ENCODE assay signal across 8 cellular contexts in genomic region chr9:5437254-5438216, GRCh38. TPM values are rescaled to one million over a fixed set of nuclear protein-coding genes. Genes with fewer than 3 reads are reported as not detected.
DNase-seq lines count a peak whose midpoint lies in the region; ATAC-seq and TF ChIP-seq lines count a peak whose summit lies in the region.

Gene PLGRKT (minus strand): TSS chr9:5437925. CDS start chr9:5431977, 5,948 bp downstream.

- H3F3A ChIP-seq in DOHH2 (ENCODE audit: control insufficient read depth, insufficient read depth) = no peaks in the 10 kb centered on the region

- H3K4me2 ChIP-seq in DOHH2 (ENCODE audit: low read length) = peak within 1 kb of the TSS; percentile 94

- H3K27ac ChIP-seq in DOHH2 (ENCODE audit: low read depth, low read length) (peak within 1 kb of the TSS; percentile 57), KOPT-K1 (ENCODE audit: low read depth, low read length, poor library complexity, severe bottlenecking) (peak within 1 kb of the TSS; percentile 70), esophagus muscularis mucosa (replicated peaks in 1 of 4) (peak within 1 kb of the TSS; percentile 87 to 94 (median 88)), muscle layer of duodenum (ENCODE audit: low read length) (peak within 1 kb of the TSS; percentile 97)

- ATAC-seq in GM21786 (IDR thresholded peaks at IDR 0.05; ENCODE audit: unreplicated experiment) = peak; percentile 80

- peak; percentile 70 for TF ChIP-seq POLR2A in esophagus muscularis mucosa (IDR thresholded peaks at IDR 0.05; ENCODE audit: low read depth)

- TF ChIP-seq CTCF in DOHH2 (IDR thresholded peaks at IDR 0.05; ENCODE audit: low read depth, low read length, poor library complexity, severe bottlenecking) (peak; percentile 35), esophagus muscularis mucosa (IDR thresholded peaks at IDR 0.05) (peak; percentile 18 to 27 (median 22))

- H3K4me1 ChIP-seq in DOHH2 (ENCODE audit: control insufficient read depth, low read length) (peaks cover 24% of the 10 kb centered on the region), esophagus muscularis mucosa (peaks cover 16 to 27% (median 21%) of the 10 kb centered on the region in 4 donors), muscle layer of duodenum (ENCODE audit: control insufficient read depth in 1 of 2, insufficient read depth in 2 of 2, low read length in 2 of 2) (peaks cover 0 to 16% of the 10 kb centered on the region in 2 donors)

- no peaks in the 10 kb centered on the region for H3K79me2 ChIP-seq in DOHH2 (ENCODE audit: control insufficient read depth, low read length)

- no peaks in the 10 kb centered on the region for H3K9me2 ChIP-seq in DOHH2 (replicated peaks; ENCODE audit: control insufficient read depth, low read length)

- no peaks in the 10 kb centered on the region for H4K20me1 ChIP-seq in DOHH2 (ENCODE audit: control insufficient read depth, insufficient read depth, low read depth, low read length)

- H3K36me3 ChIP-seq in DOHH2 (ENCODE audit: control insufficient read depth, low read length) (peaks cover 3% of the 10 kb centered on the region; the same call in 1 of the 2 replicates), KOPT-K1 (ENCODE audit: insufficient read depth, low read length) (peaks cover 9% of the 10 kb centered on the region), esophagus muscularis mucosa (peaks cover 0 to 25% (median 8%) of the 10 kb centered on the region in 4 donors), muscle layer of duodenum (ENCODE audit: control insufficient read depth in 1 of 2, insufficient read depth in 2 of 2, low read length in 2 of 2) (peaks cover 0 to 5% of the 10 kb centered on the region in 2 donors)

- H3K9me3 ChIP-seq in DOHH2 (ENCODE audit: control insufficient read depth, insufficient read depth, low read length) = no peaks in the 10 kb centered on the region
- peaks cover 14% of the 10 kb centered on the region for H3K9me3 ChIP-seq in KOPT-K1 (ENCODE audit: insufficient read depth, low read length, poor library complexity, severe bottlenecking)
- H3K9me3 ChIP-seq in esophagus muscularis mucosa = no peaks in the 10 kb centered on the region
- no peaks in the 10 kb centered on the region for H3K9me3 ChIP-seq in muscle layer of duodenum (ENCODE audit: control insufficient read depth in 1 of 2, low read length in 2 of 2)

- intact Hi-C loops in esophagus muscularis mucosa (cut with DNase I) = loop anchor here (5.0 kb wide), 1 partner anchor 395 kb away; the partner anchor contains the start of gene ERMP1

- H3K4me3 ChIP-seq in DOHH2 (ENCODE audit: low read length) (peak within 1 kb of the TSS; percentile 92), esophagus muscularis mucosa (peak within 1 kb of the TSS; percentile 60 to 67 (median 66)), muscle layer of duodenum (ENCODE audit: low read depth in 1 of 2, low read length in 2 of 2) (peak within 1 kb of the TSS; percentile 83 to 92)

- DNase-seq in RKO (ENCODE audit: low spot score) (peak; percentile 97), activated T-helper 1 cell treated with Interleukin-2 at 50 U/mL for 16 hours (ENCODE audit: low read depth) (peak; percentile 84), esophagus muscularis mucosa (ENCODE audit: extremely low spot score) (peak; percentile 99)
- DNase-seq in stimulated activated CD8-positive, alpha-beta memory T cell treated with anti-CD3 and anti-CD28 coated beads, Interleukin-7, amount 100 ng/mL, for 4 hours (ENCODE audit: low read depth in 2 of 2) = peak; percentile 82 to 85

- TF ChIP-seq EP300 in esophagus muscularis mucosa (IDR thresholded peaks at IDR 0.05) = no peak

- under 1% methylated on average over 36 of the region's 55 CpGs for WGBS in esophagus muscularis mucosa

- H3K27me3 ChIP-seq in DOHH2 (ENCODE audit: control insufficient read depth, low read length) = peaks cover 17% of the 10 kb centered on the region
- no peaks in the 10 kb centered on the region for H3K27me3 ChIP-seq in esophagus muscularis mucosa
- H3K27me3 ChIP-seq in muscle layer of duodenum (ENCODE audit: low read depth, low read length) = no peaks in the 10 kb centered on the region

RNA-seq across cellular contexts. Expression of gene PLGRKT, which starts in this region (rescaled TPM):
- total RNA-seq in esophagus muscularis mucosa = 10 to 100 TPM; 11.1 to 18.3 (median 11.7) TPM

Comparison
In these comparisons a context has a peak if more than half of its experiments do, and no peak if none do; other contexts are left out.
1. Peak in every context shown above with its lines: DNase-seq, ATAC-seq, H3K4me3 ChIP-seq and H3K27ac ChIP-seq.